ENCODE assay signal across 8 cellular contexts in the genomic region with DNA sequence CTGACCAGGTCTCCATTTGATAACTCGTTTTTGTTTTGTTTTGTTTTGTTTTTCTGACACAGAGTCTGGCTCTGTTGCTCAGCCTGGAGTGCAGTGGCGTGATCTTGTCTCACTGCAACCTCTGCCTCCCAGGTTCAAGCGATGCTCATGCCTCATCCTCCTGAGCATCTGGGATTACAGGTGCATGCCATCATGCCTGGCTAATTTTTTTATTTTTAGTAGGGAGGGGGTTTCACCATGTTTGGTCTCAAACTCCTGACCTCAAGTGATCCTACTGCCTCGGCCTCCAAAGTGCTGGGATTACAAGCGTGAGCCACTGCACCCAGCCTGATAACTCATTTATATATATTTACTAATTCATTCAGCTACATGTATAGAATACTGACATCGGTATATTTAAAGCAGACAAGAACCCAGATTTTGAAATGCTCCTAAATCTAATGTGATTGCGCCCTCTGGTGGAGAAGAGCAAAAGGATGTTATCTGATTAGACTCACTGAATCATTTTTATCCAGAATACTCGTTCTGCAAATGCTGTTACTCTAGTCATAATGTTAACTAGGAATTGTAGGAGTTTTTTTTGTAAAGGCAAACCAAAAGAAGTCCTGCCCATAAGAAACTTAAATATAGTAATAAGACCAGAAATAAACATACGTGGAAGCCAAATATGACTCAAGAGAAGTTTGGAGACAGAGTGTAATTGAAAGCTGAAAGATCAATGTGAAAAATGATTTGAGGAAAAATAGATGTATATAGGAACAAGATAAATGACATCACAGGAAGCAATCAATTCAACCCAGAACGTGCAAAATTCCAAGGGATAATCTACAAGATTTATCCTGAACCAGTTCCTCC. TPM values are rescaled to one million over a fixed set of nuclear protein-coding genes. Genes with fewer than 3 reads are reported as not detected.
A peak's percentile ranks its signal among the peaks of the same experiment; 100 is the strongest.
DNase-seq lines count a peak whose midpoint lies in the region; ATAC-seq and TF ChIP-seq lines count a peak whose summit lies in the region.

No MANE protein-coding gene starts in this region.

- DNase-seq in AG10803 (ENCODE audit: low read depth) (peak; percentile 73), NCI-H2196 treated with DMSO at 0.1 percent for 48 hours (lab: John Stamatoyannopoulos, UW; ENCODE audit: unreplicated experiment) (peak; percentile 19), fibroblast of the aortic adventitia (ENCODE audit: low read depth) (peak; percentile 87), progenitor cell of endocrine pancreas (ENCODE audit: low spot score, unreplicated experiment) (no peak), T1000 (lab: John Stamatoyannopoulos, UW) (no peak)
- DNase-seq in activated CD4-positive, alpha-beta T cell treated with anti-CD3 and anti-CD28 coated beads for 48 hours: peak; percentile 55

- H3K27me3 Mint-ChIP-seq in progenitor cell of endocrine pancreas: peaks cover 31% of the 10 kb centered on the region

- no peak overlapping the region for H3K4me3 Mint-ChIP-seq in progenitor cell of endocrine pancreas (ENCODE audit: low read depth)

- peak; percentile 78 for TF ChIP-seq CTCF in AG10803 (conservative IDR thresholded peaks at IDR 0.05; ENCODE audit: low read length)
- peak; percentile 49 for TF ChIP-seq CTCF in GM12874 (IDR thresholded peaks at IDR 0.05; ENCODE audit: insufficient read depth, low read depth, low read length)
- peak; percentile 69 for TF ChIP-seq CTCF in fibroblast of the aortic adventitia (IDR thresholded peaks at IDR 0.05; ENCODE audit: insufficient read depth, low read length)
- peak; percentile 85 for TF ChIP-seq CTCF in progenitor cell of endocrine pancreas (IDR thresholded peaks at IDR 0.05; ENCODE audit: unreplicated experiment)

- peak overlapping the region; percentile 33 for H3K27ac Mint-ChIP-seq in progenitor cell of endocrine pancreas

- no peak overlapping the region for H3K4me3 ChIP-seq in AG10803 (ENCODE audit: low read length)
- H3K4me3 ChIP-seq in fibroblast of the aortic adventitia (ENCODE audit: low read depth, low read length): no peak overlapping the region

- no peaks in the 10 kb centered on the region for H3K9me3 Mint-ChIP-seq in progenitor cell of endocrine pancreas (ENCODE audit: low read depth)

- H3K4me1 Mint-ChIP-seq in progenitor cell of endocrine pancreas (ENCODE audit: low read depth): peaks cover 37% of the 10 kb centered on the region

- ATAC-seq in HG03378 (IDR thresholded peaks at IDR 0.05; ENCODE audit: unreplicated experiment): no peak

- H3K36me3 Mint-ChIP-seq in progenitor cell of endocrine pancreas (ENCODE audit: insufficient read depth): no peaks in the 10 kb centered on the region

RNA-seq across cellular contexts. Expression of a gene that starts 5.3 kb away (rescaled TPM):
- total RNA-seq in fibroblast of the aortic adventitia (ENCODE audit: low replicate concordance) (139 and 342 TPM in 2 replicates), progenitor cell of endocrine pancreas (2.0 and 3.8 TPM in 2 replicates)

RNA-seq across cellular contexts. Expression of a gene that starts 32.5 kb away (rescaled TPM):
- total RNA-seq in fibroblast of the aortic adventitia (ENCODE audit: low replicate concordance): 34.1 and 197 TPM in 2 replicates
- 311 and 314 TPM in 2 replicates for total RNA-seq in progenitor cell of endocrine pancreas

Comparison
In these comparisons a context has a peak if more than half of its experiments do, and no peak if none do; other contexts are left out.
1. DNase-seq: peak in AG10803 (single experiment), NCI-H2196 treated with DMSO at 0.1 percent for 48 hours (single experiment), activated CD4-positive, alpha-beta T cell treated with anti-CD3 and anti-CD28 coated beads for 48 hours (single experiment) and fibroblast of the aortic adventitia (single experiment); none in progenitor cell of endocrine pancreas (single experiment) and T1000 (single experiment).
2. RNA of a gene that starts 5.3 kb away (total RNA-seq): 139 to 342 TPM in fibroblast of the aortic adventitia; 2.0 to 3.8 TPM in progenitor cell of endocrine pancreas; every median in the first group is over 10 times any median in the second.
3. Peak in every context shown above with its lines, with median percentiles within 50 percentile points of each other: CTCF ChIP-seq.